ENCODE assay signal across 7 cellular contexts in the genomic region with DNA sequence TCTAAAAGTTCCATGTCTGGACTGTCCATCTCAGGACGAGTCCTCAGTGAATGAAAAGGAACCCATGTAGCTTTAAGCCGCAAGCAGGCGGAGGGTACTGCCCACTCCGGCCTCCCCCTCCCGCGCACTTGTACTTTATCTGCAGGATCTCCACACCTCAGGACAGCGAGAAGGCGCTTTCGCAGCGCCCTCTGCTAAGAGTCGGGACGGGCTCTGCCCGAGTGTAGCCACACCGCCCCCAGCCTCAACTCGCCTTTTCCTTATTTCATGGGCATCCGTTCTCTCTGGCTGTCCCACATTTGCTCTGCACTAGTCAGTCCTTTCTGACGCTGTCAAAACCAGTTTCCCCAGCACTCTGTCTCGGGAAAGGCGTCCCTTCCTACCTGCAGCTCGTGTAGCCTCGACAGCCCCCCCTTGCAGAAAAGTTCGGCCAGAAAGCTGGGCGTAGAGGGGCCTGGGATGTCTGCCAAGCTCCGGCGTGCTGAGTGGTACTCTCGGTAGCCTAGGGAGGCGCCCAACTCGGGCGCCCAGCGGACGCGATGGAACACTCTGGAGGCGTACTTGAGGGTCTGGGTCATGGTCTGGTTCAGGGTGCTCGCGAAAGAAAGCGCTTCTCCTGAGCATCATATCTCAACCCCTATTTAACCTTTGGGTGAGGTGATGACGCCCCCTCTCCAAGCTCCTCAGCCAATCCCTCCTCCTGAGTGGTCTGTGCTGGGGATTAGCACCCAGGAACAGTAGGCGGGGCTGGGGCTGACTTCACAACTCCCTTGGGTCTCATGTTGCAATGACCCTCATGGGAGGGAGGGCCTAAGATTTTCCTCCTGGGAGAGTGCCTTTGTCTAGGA. TPM values are rescaled to one million over a fixed set of nuclear protein-coding genes. Genes with fewer than 3 reads are reported as not detected.
A peak's percentile ranks its signal among the peaks of the same experiment; 100 is the strongest.
DNase-seq lines count a peak whose midpoint lies in the region; ATAC-seq and TF ChIP-seq lines count a peak whose summit lies in the region.

A gene with protein sequence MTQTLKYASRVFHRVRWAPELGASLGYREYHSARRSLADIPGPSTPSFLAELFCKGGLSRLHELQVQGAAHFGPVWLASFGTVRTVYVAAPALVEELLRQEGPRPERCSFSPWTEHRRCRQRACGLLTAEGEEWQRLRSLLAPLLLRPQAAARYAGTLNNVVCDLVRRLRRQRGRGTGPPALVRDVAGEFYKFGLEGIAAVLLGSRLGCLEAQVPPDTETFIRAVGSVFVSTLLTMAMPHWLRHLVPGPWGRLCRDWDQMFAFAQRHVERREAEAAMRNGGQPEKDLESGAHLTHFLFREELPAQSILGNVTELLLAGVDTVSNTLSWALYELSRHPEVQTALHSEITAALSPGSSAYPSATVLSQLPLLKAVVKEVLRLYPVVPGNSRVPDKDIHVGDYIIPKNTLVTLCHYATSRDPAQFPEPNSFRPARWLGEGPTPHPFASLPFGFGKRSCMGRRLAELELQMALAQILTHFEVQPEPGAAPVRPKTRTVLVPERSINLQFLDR (minus strand): TSS at position 615 of the 848 bp plus-strand sequence. CDS start 37 bp downstream, at position 578.

- BruUV-seq in Panc1 (replicated peaks; lab: Mats Ljungman, UMichigan), result no TSS peak

- H3F3A ChIP-seq in GM23338 (replicated peaks; ENCODE audit: low read depth) (peaks cover 11% of the 10 kb centered on the region), neural progenitor cell (ENCODE audit: low read depth) (peaks cover 32% of the 10 kb centered on the region)

- H3K4me2 ChIP-seq in GM23338, result peak within 1 kb of the TSS; percentile 97
- peak within 1 kb of the TSS; percentile 79 for H3K4me2 ChIP-seq in neural progenitor cell

- H3K9me3 ChIP-seq in Panc1 (ENCODE audit: control insufficient read depth, insufficient read depth, low read depth, low read length), result no peaks in the 10 kb centered on the region
- no peaks in the 10 kb centered on the region for H3K9me3 ChIP-seq in neural progenitor cell (ENCODE audit: low read depth)

- H3K9me2 ChIP-seq in GM23338 (ENCODE audit: insufficient read depth), result no peaks in the 10 kb centered on the region

- H3K79me2 ChIP-seq in GM23338 (replicated peaks; ENCODE audit: insufficient read depth) (no peaks in the 10 kb centered on the region), neural progenitor cell (ENCODE audit: low read depth) (peaks cover 8% of the 10 kb centered on the region)

- CTCF ChIA-PET in Panc1 (lab: Charles Lee), result interaction anchor here (0.9 to 1.1 kb wide), 3 partner anchors 10 to 16 kb away, joined by 3 to 5 read pairs (median 4); a partner anchor contains a TSS

- intact Hi-C loops in Panc1 (cut with micrococcal nuclease; ENCODE audit: unreplicated experiment), result no loop called here

- DNase-seq in GM23338 (ENCODE audit: low spot score), result peak; percentile 86
- DNase-seq in Panc1 (ENCODE audit: low read depth, low spot score), result no peak
- peak; percentile 78 for DNase-seq in epithelial cell of esophagus (ENCODE audit: low read depth)
- DNase-seq in neural progenitor cell (ENCODE audit: low spot score), result peak; percentile 79
- no peak for DNase-seq in SKM-1 treated with dmso at 0.1 percent for 144 hours (lab: John Stamatoyannopoulos, UW; ENCODE audit: unreplicated experiment)
- DNase-seq in epidermal melanocyte (ENCODE audit: insufficient read length, low spot score), result no peak

- POLR2A ChIA-PET in Panc1 (lab: Charles Lee), result no interaction called here

- H3K9me3 Mint-ChIP-seq in GM23338 (no peaks in the 10 kb centered on the region), neural progenitor cell (peaks cover 4% of the 10 kb centered on the region)

- ATAC-seq in GM23338 (peak; percentile 54), Panc1 (peak; percentile 56), HG02623 (IDR thresholded peaks at IDR 0.05; ENCODE audit: unreplicated experiment) (no peak)

- H3K27ac Mint-ChIP-seq in GM23338, result no peak within 1 kb of the TSS
- H3K27ac Mint-ChIP-seq in neural progenitor cell, result no peak within 1 kb of the TSS

- H3K4me1 ChIP-seq in GM23338 (ENCODE audit: insufficient read depth) (peaks cover 21% of the 10 kb centered on the region; the same call in 1 of the 2 replicates), Panc1 (ENCODE audit: control insufficient read depth, insufficient read depth, low read length) (peaks cover 15% of the 10 kb centered on the region), neural progenitor cell (peaks cover 24% of the 10 kb centered on the region)

- H3K4me1 Mint-ChIP-seq in GM23338 (peaks cover 39% of the 10 kb centered on the region), neural progenitor cell (peaks cover 26% of the 10 kb centered on the region)

- H3K4me3 ChIP-seq in GM23338, result peak within 1 kb of the TSS; percentile 83
- H3K4me3 ChIP-seq in Panc1 (ENCODE audit: low read depth in 2 of 2, low read length in 2 of 2), result peak within 1 kb of the TSS; percentile 37 to 57
- H3K4me3 ChIP-seq in epithelial cell of esophagus (ENCODE audit: low read length), result peak within 1 kb of the TSS; percentile 53
- peak within 1 kb of the TSS; percentile 44 for H3K4me3 ChIP-seq in neural progenitor cell

- H3K36me3 Mint-ChIP-seq in GM23338 (ENCODE audit: low read depth) (peaks cover 35% of the 10 kb centered on the region), neural progenitor cell (peaks cover 18% of the 10 kb centered on the region)

- in situ Hi-C loops in Panc1 (cut with HindIII; ENCODE audit: low pct_unique_long_range_greater_than_20kb, low sequenced_read_pairs), result no loop called here

- H3K27me3 Mint-ChIP-seq in GM23338 (ENCODE audit: insufficient read depth, low read depth, poor library complexity) (peaks cover 42% of the 10 kb centered on the region), neural progenitor cell (ENCODE audit: insufficient read depth, low read depth) (peaks cover 52% of the 10 kb centered on the region)

- no peak within 1 kb of the TSS for H3K9ac ChIP-seq in neural progenitor cell

- no peak for TF ChIP-seq CTCF in GM23338 (conservative IDR thresholded peaks at IDR 0.05; ENCODE audit: low read depth in 2 of 2)
- no peak for TF ChIP-seq CTCF in Panc1 (IDR thresholded peaks at IDR 0.05)
- TF ChIP-seq CTCF in epithelial cell of esophagus (IDR thresholded peaks at IDR 0.05; ENCODE audit: insufficient read depth, low read depth, low read length, missing control alignments), result no peak
- TF ChIP-seq CTCF in neural progenitor cell (IDR thresholded peaks at IDR 0.05), result no peak

- H2AFZ ChIP-seq in GM23338 (no peak within 1 kb of the TSS; the same call in 1 of the 2 replicates), neural progenitor cell (replicated peaks) (no peak within 1 kb of the TSS)

- peaks cover 63% of the 10 kb centered on the region for H3K27me3 ChIP-seq in GM23338 (ENCODE audit: insufficient read depth)
- peaks cover 4% of the 10 kb centered on the region; the same call in 1 of the 2 replicates for H3K27me3 ChIP-seq in Panc1 (ENCODE audit: control insufficient read depth, insufficient read depth, low read length)
- H3K27me3 ChIP-seq in neural progenitor cell, result peaks cover 62% of the 10 kb centered on the region

- H3K27ac ChIP-seq in GM23338 (ENCODE audit: low read depth) (no peak within 1 kb of the TSS), Panc1 (ENCODE audit: low read length) (0 out of 2 replicates have a peak within 1 kb of the TSS, but pooled peaks have one; percentile 31), neural progenitor cell (no peak within 1 kb of the TSS)

- H3K4me3 Mint-ChIP-seq in GM23338 (peak within 1 kb of the TSS; percentile 68), neural progenitor cell (peak within 1 kb of the TSS; percentile 76)

- 0 out of 2 replicates have a peak, but pooled peaks cover 7% of the 10 kb centered on the region for H4K20me1 ChIP-seq in GM23338 (replicated peaks; ENCODE audit: insufficient read depth)
- peaks cover 38% of the 10 kb centered on the region for H4K20me1 ChIP-seq in neural progenitor cell (ENCODE audit: low read depth)

- H3K36me3 ChIP-seq in GM23338 (ENCODE audit: insufficient read depth) (no peaks in the 10 kb centered on the region; the same call in 1 of the 2 replicates), Panc1 (ENCODE audit: control insufficient read depth, insufficient read depth, low read length) (no peaks in the 10 kb centered on the region; the same call in 1 of the 2 replicates), neural progenitor cell (no peaks in the 10 kb centered on the region)

TF ChIP-seq in GM23338, 12 proteins besides CTCF, POLR2A, EP300 and RAD21:
- TF ChIP-seq POLR2AphosphoS5 (IDR thresholded peaks at IDR 0.05; ENCODE audit: low read depth) (peak; percentile 34; the same call in 1 of the 2 replicates), EZH2 (IDR thresholded peaks at IDR 0.05; ENCODE audit: low read depth, unreplicated experiment) (peak; percentile 30)
- TF ChIP-seq, protein P1, sequence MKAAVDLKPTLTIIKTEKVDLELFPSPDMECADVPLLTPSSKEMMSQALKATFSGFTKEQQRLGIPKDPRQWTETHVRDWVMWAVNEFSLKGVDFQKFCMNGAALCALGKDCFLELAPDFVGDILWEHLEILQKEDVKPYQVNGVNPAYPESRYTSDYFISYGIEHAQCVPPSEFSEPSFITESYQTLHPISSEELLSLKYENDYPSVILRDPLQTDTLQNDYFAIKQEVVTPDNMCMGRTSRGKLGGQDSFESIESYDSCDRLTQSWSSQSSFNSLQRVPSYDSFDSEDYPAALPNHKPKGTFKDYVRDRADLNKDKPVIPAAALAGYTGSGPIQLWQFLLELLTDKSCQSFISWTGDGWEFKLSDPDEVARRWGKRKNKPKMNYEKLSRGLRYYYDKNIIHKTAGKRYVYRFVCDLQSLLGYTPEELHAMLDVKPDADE (IDR thresholded peaks at IDR 0.05), result no peak

RNA-seq across cellular contexts. Expression of the gene that starts here (rescaled TPM):
- 2.7 and 6.8 TPM in 2 replicates for total RNA-seq in GM23338 (2014; rRNA removed; shearing (Covaris generic))
- polyA plus RNA-seq in GM23338 (2016; fragmentation: Nextera tagmentation; extraction: Ambion mirVana), result 0.83 and 1.1 TPM in 2 replicates
- 4.0 TPM for total RNA-seq in Panc1 (2021; ENCODE audit: unreplicated experiment)
- polyA plus RNA-seq in Panc1 (2012; ENCODE audit: insufficient read length), result 4.3 TPM
- total RNA-seq in neural progenitor cell (ENCODE audit: low replicate concordance), result 0.17 and 0.99 TPM in 2 replicates

Comparison
In these comparisons a context has a peak if more than half of its experiments do, and no peak if none do; other contexts are left out.
1. Peak in DNase-seq, H3K4me3 ChIP-seq and H3K4me2 ChIP-seq in neural progenitor cell; RNA of the gene not detected or under 1 TPM.
2. DNase-seq: peak in GM23338 (single experiment) and epithelial cell of esophagus (single experiment); none in Panc1 (single experiment), SKM-1 treated with dmso at 0.1 percent for 144 hours (single experiment) and epidermal melanocyte (single experiment).
3. Peak in every context shown above with its lines, with median percentiles within 50 percentile points of each other: H3K4me3 ChIP-seq.